Comparison of ENCODE assay signal across 1 cellular context in the genomic region with DNA sequence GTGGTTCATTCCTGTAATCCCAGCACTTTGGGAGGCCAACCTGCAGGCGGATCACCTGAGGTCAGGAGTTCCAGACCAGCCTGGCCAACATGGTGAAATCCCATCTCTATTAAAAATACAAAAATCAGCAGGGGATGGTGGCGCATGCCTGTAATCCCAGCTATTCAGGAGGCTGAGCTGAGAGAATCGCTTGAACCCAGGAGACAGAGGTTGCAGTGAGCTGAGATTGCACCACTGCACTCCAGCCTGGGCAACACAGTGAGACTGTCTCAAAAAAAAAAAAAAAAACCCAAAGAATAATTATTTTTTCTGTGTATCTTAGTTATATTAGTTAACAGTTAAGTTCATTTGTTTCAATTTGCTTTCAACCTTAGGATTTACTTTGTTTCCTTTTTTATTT.
TF ChIP-seq lines count a peak whose summit lies in the region.

No MANE protein-coding gene starts in this region.

TF ChIP-seq in K562, 482 proteins besides CTCF, POLR2A, EP300 and RAD21:
- 0 out of 2 replicates have a peak, but pooled peaks have one; percentile 18 for TF ChIP-seq ZNF121 (CRISPR knock-in tag; conservative IDR thresholded peaks at IDR 0.05)
